11 cellular contexts compared by ENCODE assay signal in the genomic region with DNA sequence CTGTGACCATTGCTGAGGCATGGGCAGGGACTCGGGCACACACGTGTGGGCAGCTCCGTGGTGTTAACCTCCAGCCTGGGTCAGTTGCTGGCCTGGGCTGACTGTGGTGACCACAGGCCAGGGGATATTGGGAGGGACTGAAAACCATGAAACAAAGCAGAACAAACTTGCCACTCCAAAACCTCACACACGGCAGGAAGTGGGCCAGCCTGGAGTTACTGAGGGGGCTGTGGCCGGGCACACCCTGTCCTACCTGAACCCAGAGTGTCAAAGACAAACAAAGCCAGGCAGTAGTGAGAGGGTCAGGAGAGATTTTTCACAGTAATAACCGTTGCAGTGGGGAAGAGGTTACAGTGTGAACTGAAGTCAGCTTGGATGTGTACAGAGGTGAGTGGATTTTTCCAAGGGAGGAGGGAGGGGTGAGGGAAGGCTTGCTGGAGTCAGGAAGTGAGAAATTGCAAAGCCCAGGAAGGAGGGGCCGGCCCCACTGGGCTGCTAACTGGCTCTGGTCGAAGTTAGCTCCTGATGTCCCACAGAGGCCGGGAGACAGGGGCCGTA. TPM values are rescaled to one million over a fixed set of nuclear protein-coding genes. Genes with fewer than 3 reads are reported as not detected.
DNase-seq lines count a peak whose midpoint lies in the region; ATAC-seq and TF ChIP-seq lines count a peak whose summit lies in the region.
"Had no signal": no experiment of that assay in that cellular context is flagged by ENCODE, and none has a peak within 500 bp of the region (broad histone marks: within the 10 kb centered on the region; RNA-seq: fewer than 3 reads in every experiment).

No MANE protein-coding gene starts in this region.

- peak overlapping the region; percentile 16 for H3K27ac Mint-ChIP-seq in activated naive CD4-positive, alpha-beta T cell treated with anti-CD3 and anti-CD28 coated beads, Interleukin-2, amount 10 ng/mL, durations not matched to agents 7 days and 5 days
- no peak overlapping the region for H3K27ac Mint-ChIP-seq in activated naive CD4-positive, alpha-beta T cell treated with anti-CD3 and anti-CD28 coated beads for 36 hours
- H3K27ac Mint-ChIP-seq in stimulated activated naive B cell treated with anti-CD40 and anti-IgM and Interleukin-4, amounts not matched to agents 10 μg/mL and 1 μg/mL and 100 μg/mL, for 72 hours = no peak overlapping the region

- no peak for DNase-seq in activated naive CD4-positive, alpha-beta T cell treated with anti-CD3 and anti-CD28 coated beads, Interleukin-2, amount 10 ng/mL, durations not matched to agents 7 days and 5 days
- DNase-seq in activated naive CD4-positive, alpha-beta T cell treated with anti-CD3 and anti-CD28 coated beads for 36 hours = no peak
- peak; percentile 36 for DNase-seq in astrocyte of the spinal cord (ENCODE audit: low read depth, low spot score)
- DNase-seq in mucosa of descending colon = peak in 1 of 3 donors; percentile 26
- DNase-seq in NCI-H82 (lab: John Stamatoyannopoulos, UW) = no peak
- no peak for DNase-seq in NCI-H446 treated with DMSO at 0.1 percent for 48 hours (lab: John Stamatoyannopoulos, UW)
- no peak for DNase-seq in stimulated activated naive B cell treated with anti-CD40 and anti-IgM and Interleukin-4, amounts not matched to agents 10 μg/mL and 1 μg/mL and 100 μg/mL, for 72 hours
- DNase-seq: H7, NCI-H526 treated with DMSO at 0.1 percent for 48 hours had no signal

- H3K4me3 Mint-ChIP-seq in activated naive CD4-positive, alpha-beta T cell treated with anti-CD3 and anti-CD28 coated beads, Interleukin-2, amount 10 ng/mL, durations not matched to agents 7 days and 5 days = no peak overlapping the region
- H3K4me3 Mint-ChIP-seq in activated naive CD4-positive, alpha-beta T cell treated with anti-CD3 and anti-CD28 coated beads for 36 hours = no peak overlapping the region
- no peak overlapping the region for H3K4me3 Mint-ChIP-seq in stimulated activated naive B cell treated with anti-CD40 and anti-IgM and Interleukin-4, amounts not matched to agents 10 μg/mL and 1 μg/mL and 100 μg/mL, for 72 hours
- H3K4me3 Mint-ChIP-seq: brain had no signal

- no peaks in the 10 kb centered on the region for H3K4me1 ChIP-seq in mucosa of descending colon (ENCODE audit: low read depth)

- in situ Hi-C loops in astrocyte of the spinal cord (cut with HindIII; ENCODE audit: low sequenced_read_pairs) = no loop called here

- peaks cover 16% of the 10 kb centered on the region for H3K4me1 Mint-ChIP-seq in activated naive CD4-positive, alpha-beta T cell treated with anti-CD3 and anti-CD28 coated beads, Interleukin-2, amount 10 ng/mL, durations not matched to agents 7 days and 5 days
- peaks cover 16% of the 10 kb centered on the region for H3K4me1 Mint-ChIP-seq in activated naive CD4-positive, alpha-beta T cell treated with anti-CD3 and anti-CD28 coated beads for 36 hours (ENCODE audit: low read depth)
- H3K4me1 Mint-ChIP-seq in stimulated activated naive B cell treated with anti-CD40 and anti-IgM and Interleukin-4, amounts not matched to agents 10 μg/mL and 1 μg/mL and 100 μg/mL, for 72 hours = peaks cover 0 to 3% of the 10 kb centered on the region in 2 donors

- ATAC-seq in mucosa of descending colon (peak; percentile 13), HG02763 (IDR thresholded peaks at IDR 0.05; ENCODE audit: unreplicated experiment) (no peak)
- ATAC-seq in stimulated activated naive B cell treated with anti-CD40 and anti-IgM and Interleukin-4, amounts not matched to agents 10 μg/mL and 1 μg/mL and 100 μg/mL, for 72 hours (replicated peaks) = no peak

- no peaks in the 10 kb centered on the region for H3K27me3 Mint-ChIP-seq in activated naive CD4-positive, alpha-beta T cell treated with anti-CD3 and anti-CD28 coated beads, Interleukin-2, amount 10 ng/mL, durations not matched to agents 7 days and 5 days
- H3K27me3 Mint-ChIP-seq in activated naive CD4-positive, alpha-beta T cell treated with anti-CD3 and anti-CD28 coated beads for 36 hours (ENCODE audit: low read depth) = no peaks in the 10 kb centered on the region
- H3K27me3 Mint-ChIP-seq in stimulated activated naive B cell treated with anti-CD40 and anti-IgM and Interleukin-4, amounts not matched to agents 10 μg/mL and 1 μg/mL and 100 μg/mL, for 72 hours = peaks cover 8 to 10% of the 10 kb centered on the region in 2 donors

- no peaks in the 10 kb centered on the region for H3K36me3 ChIP-seq in mucosa of descending colon (ENCODE audit: low read depth)

- intact Hi-C loops in activated naive CD4-positive, alpha-beta T cell treated with anti-CD3 and anti-CD28 coated beads for 36 hours (cut with micrococcal nuclease) = no loop called here
- intact Hi-C loops in mucosa of descending colon (cut with DNase I, micrococcal nuclease) = no loop called here

- CTCF ChIA-PET in activated naive CD4-positive, alpha-beta T cell treated with anti-CD3 and anti-CD28 coated beads, Interleukin-2, amount 10 ng/mL, durations not matched to agents 7 days and 5 days (lab: Charles Lee) = interaction anchor here (1.9 kb wide), 1 partner anchor 120 kb away, joined by 10 read pairs; no protein-coding TSS in a partner anchor
- CTCF ChIA-PET in activated naive CD4-positive, alpha-beta T cell treated with anti-CD3 and anti-CD28 coated beads for 36 hours (lab: Charles Lee) = no interaction called here

- peaks cover 11% of the 10 kb centered on the region for H3K9me3 ChIP-seq in mucosa of descending colon

- TF ChIP-seq CTCF in astrocyte of the spinal cord (IDR thresholded peaks at IDR 0.05; ENCODE audit: low read depth, low read length) (no peak), mucosa of descending colon (IDR thresholded peaks at IDR 0.05) (no peak)

- no peaks in the 10 kb centered on the region for H3K36me3 Mint-ChIP-seq in activated naive CD4-positive, alpha-beta T cell treated with anti-CD3 and anti-CD28 coated beads, Interleukin-2, amount 10 ng/mL, durations not matched to agents 7 days and 5 days
- H3K36me3 Mint-ChIP-seq in activated naive CD4-positive, alpha-beta T cell treated with anti-CD3 and anti-CD28 coated beads for 36 hours (ENCODE audit: low read depth) = no peaks in the 10 kb centered on the region
- H3K36me3 Mint-ChIP-seq in stimulated activated naive B cell treated with anti-CD40 and anti-IgM and Interleukin-4, amounts not matched to agents 10 μg/mL and 1 μg/mL and 100 μg/mL, for 72 hours = no peaks in the 10 kb centered on the region
- H3K36me3 Mint-ChIP-seq: brain had no signal

- no peaks in the 10 kb centered on the region for H3K9me3 Mint-ChIP-seq in activated naive CD4-positive, alpha-beta T cell treated with anti-CD3 and anti-CD28 coated beads, Interleukin-2, amount 10 ng/mL, durations not matched to agents 7 days and 5 days
- no peaks in the 10 kb centered on the region for H3K9me3 Mint-ChIP-seq in activated naive CD4-positive, alpha-beta T cell treated with anti-CD3 and anti-CD28 coated beads for 36 hours
- no peaks in the 10 kb centered on the region for H3K9me3 Mint-ChIP-seq in stimulated activated naive B cell treated with anti-CD40 and anti-IgM and Interleukin-4, amounts not matched to agents 10 μg/mL and 1 μg/mL and 100 μg/mL, for 72 hours
- H3K9me3 Mint-ChIP-seq: brain had no signal

- no peak overlapping the region for H3K4me3 ChIP-seq in astrocyte of the spinal cord (ENCODE audit: low read depth, low read length)
- H3K4me3 ChIP-seq in mucosa of descending colon = no peak overlapping the region

RNA-seq across cellular contexts. Expression of a gene that starts 40.0 kb away (rescaled TPM):
- total RNA-seq in activated naive CD4-positive, alpha-beta T cell treated with anti-CD3 and anti-CD28 coated beads for 36 hours = 10 to 100 TPM; 11.9 to 13.0 TPM
- total RNA-seq in mucosa of descending colon = 1 to 10 TPM; 2.4 to 4.5 (median 2.7) TPM
